In the genomic region with DNA sequence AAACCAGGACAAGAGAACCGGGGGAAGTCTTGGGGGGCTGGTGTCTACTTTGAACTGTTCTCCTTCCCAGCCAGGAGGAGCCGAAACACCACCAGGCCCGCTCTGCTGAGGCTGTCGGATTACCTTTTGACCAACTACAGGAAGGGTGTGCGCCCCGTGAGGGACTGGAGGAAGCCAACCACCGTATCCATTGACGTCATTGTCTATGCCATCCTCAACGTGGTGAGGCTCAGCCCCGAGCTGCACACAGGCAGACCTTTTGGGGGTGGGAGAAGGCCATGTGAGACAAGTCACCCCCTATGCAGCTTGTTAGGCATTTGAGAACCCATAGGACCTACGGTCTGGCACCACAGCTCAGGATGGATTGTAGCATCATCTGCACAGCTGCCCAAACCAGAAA, we compare ENCODE assay signal across 35 cellular contexts. TPM values are rescaled to one million over a fixed set of nuclear protein-coding genes. Genes with fewer than 3 reads are reported as not detected.
A peak's percentile ranks its signal among the peaks of the same experiment; 100 is the strongest.
DNase-seq lines count a peak whose midpoint lies in the region; ATAC-seq, FAIRE-seq and TF ChIP-seq lines count a peak whose summit lies in the region.
"Had no signal": no experiment of that assay in that cellular context is flagged by ENCODE, and none has a peak within 500 bp of the region (broad histone marks: within the 10 kb centered on the region; RNA-seq: fewer than 3 reads in every experiment).

No MANE protein-coding gene starts in this region.

- no peak for TF ChIP-seq RAD21 in GM12878 (IDR thresholded peaks at IDR 0.05; ENCODE audit: insufficient read depth, low read depth, low read length)

- WGBS in GM12878 (ENCODE audit: insufficient coverage, insufficient replicate concordance, low lambda C conversion rate, missing lambda C conversion rate) = 0% methylated on average over 11 of the region's 11 CpGs

- in situ Hi-C loops in GM12878 (cut with MboI) = no loop called here

- no peak for FAIRE-seq in GM12878 (lab: Jason Lieb, UNC)
- FAIRE-seq: colon, G401.6, H54, islet of Langerhans had no signal

- H3K4me1 ChIP-seq in GM12878 (ENCODE audit: control insufficient read depth, insufficient read depth, low read length) = peaks cover 8% of the 10 kb centered on the region
- H3K4me1 ChIP-seq: ascending aorta, Caco-2 had no signal

- RAD21 ChIA-PET in GM12878 (lab: Charles Lee; ENCODE audit: unreplicated experiment) = no interaction called here

- no peak overlapping the region for H3K4me3 Mint-ChIP-seq in stimulated activated effector memory CD8-positive, alpha-beta T cell treated with anti-CD3 and anti-CD28 coated beads, Interleukin-12 subunit alpha, Interleukin-12 subunit beta, amount 100 ng/mL, for 72 hours
- H3K4me3 Mint-ChIP-seq: activated naive CD8-positive, alpha-beta T cell treated with anti-CD3 and anti-CD28 coated beads, Interleukin-2, amount 10 ng/mL, durations not matched to agents 7 days and 5 days; type B pancreatic cell had no signal

- H4K20me1 ChIP-seq in GM12878 (ENCODE audit: control insufficient read depth, insufficient read depth) = no peaks in the 10 kb centered on the region; the same call in 1 of the 2 replicates

- no peaks in the 10 kb centered on the region for H3K9me3 ChIP-seq in GM12878 (replicated peaks; ENCODE audit: control insufficient read depth, insufficient read depth, low read length)
- H3K9me3 ChIP-seq: ascending aorta, Caco-2 had no signal

- no peaks in the 10 kb centered on the region for H3K36me3 ChIP-seq in GM12878 (ENCODE audit: control insufficient read depth in 2 of 2, insufficient read depth in 2 of 2, low read length in 1 of 2)
- H3K36me3 ChIP-seq: ascending aorta had no signal

- intact Hi-C loops in GM12878 (cut with micrococcal nuclease; ENCODE audit: unreplicated experiment) = no loop called here

- no peak overlapping the region for H3K9ac ChIP-seq in GM12878 (ENCODE audit: control insufficient read depth, insufficient read depth, low read length)

- peaks cover 6% of the 10 kb centered on the region for H3K4me1 Mint-ChIP-seq in stimulated activated effector memory CD8-positive, alpha-beta T cell treated with anti-CD3 and anti-CD28 coated beads, Interleukin-12 subunit alpha, Interleukin-12 subunit beta, amount 100 ng/mL, for 72 hours

- peak; percentile 54 for ATAC-seq in GM18907 (IDR thresholded peaks at IDR 0.05; ENCODE audit: unreplicated experiment)
- ATAC-seq in HG03354 (IDR thresholded peaks at IDR 0.05; ENCODE audit: poor library complexity, severe bottlenecking, unreplicated experiment) = peak; percentile 38
- peak; percentile 47 for ATAC-seq in GM12878
- ATAC-seq in stimulated activated effector memory CD8-positive, alpha-beta T cell treated with anti-CD3 and anti-CD28 coated beads, Interleukin-12 subunit alpha, Interleukin-12 subunit beta, amount 100 ng/mL, for 72 hours = peak; percentile 6
- ATAC-seq: left lobe of liver, right cardiac atrium had no signal

- no peak for TF ChIP-seq POLR2A in GM12878 (IDR thresholded peaks at IDR 0.05; ENCODE audit: low read depth, low read length)

- no TSS peak for BruUV-seq in GM12878 (replicated peaks; lab: Mats Ljungman, UMichigan)

- TF ChIP-seq CTCF in GM12878 (IDR thresholded peaks at IDR 0.05 in 2 of 3, conservative IDR thresholded peaks at IDR 0.05 in 1 of 3; ENCODE audit: control insufficient read depth in 2 of 3, extremely low read depth in 1 of 3, insufficient read depth in 1 of 3, low read depth in 3 of 3, low read length in 3 of 3) = no peak

- H3K4me3 ChIP-seq in GM12878 = no peak overlapping the region
- H3K4me3 ChIP-seq: ascending aorta had no signal

- no peaks in the 10 kb centered on the region for H3K36me3 Mint-ChIP-seq in stimulated activated effector memory CD8-positive, alpha-beta T cell treated with anti-CD3 and anti-CD28 coated beads, Interleukin-12 subunit alpha, Interleukin-12 subunit beta, amount 100 ng/mL, for 72 hours
- H3K36me3 Mint-ChIP-seq: activated naive CD8-positive, alpha-beta T cell treated with anti-CD3 and anti-CD28 coated beads, Interleukin-2, amount 10 ng/mL, durations not matched to agents 7 days and 5 days; type B pancreatic cell had no signal

- no peak overlapping the region for H3K27ac ChIP-seq in GM12878 (ENCODE audit: control insufficient read depth, insufficient read depth)
- H3K27ac ChIP-seq: ascending aorta, C4-2B, epithelial cell of prostate, VCaP had no signal

- H2AFZ ChIP-seq in GM12878 (ENCODE audit: control insufficient read depth, low read depth, low read length) = no peak overlapping the region

- H3K9me3 Mint-ChIP-seq in stimulated activated effector memory CD8-positive, alpha-beta T cell treated with anti-CD3 and anti-CD28 coated beads, Interleukin-12 subunit alpha, Interleukin-12 subunit beta, amount 100 ng/mL, for 72 hours = no peaks in the 10 kb centered on the region
- H3K9me3 Mint-ChIP-seq: activated naive CD8-positive, alpha-beta T cell treated with anti-CD3 and anti-CD28 coated beads, Interleukin-2, amount 10 ng/mL, durations not matched to agents 7 days and 5 days; type B pancreatic cell had no signal

- DNase-seq in GM12878 (ENCODE audit: low read depth, low spot score) = no peak
- DNase-seq in stimulated activated effector memory CD8-positive, alpha-beta T cell treated with anti-CD3 and anti-CD28 coated beads, Interleukin-12 subunit alpha, Interleukin-12 subunit beta, amount 100 ng/mL, for 72 hours (ENCODE audit: low spot score in 2 of 2) = no peak
- DNase-seq in OCI-M2 (lab: John Stamatoyannopoulos, UW; ENCODE audit: unreplicated experiment) = no peak
- no peak for DNase-seq in cerebellum (ENCODE audit: low spot score)
- no peak for DNase-seq in SW 1271 (lab: John Stamatoyannopoulos, UW)
- DNase-seq: activated CD4-positive, alpha-beta T cell treated with anti-CD3 and anti-CD28 coated beads for 4 hours; activated CD8-positive, alpha-beta memory T cell treated with anti-CD3 and anti-CD28 coated beads for 24 hours; activated naive CD8-positive, alpha-beta T cell treated with anti-CD3 and anti-CD28 coated beads, Interleukin-2, amount 10 ng/mL, durations not matched to agents 7 days and 5 days; Caco-2; DMS53; effector CD8-positive, alpha-beta T cell; glutamatergic neuron; Kasumi-1; mesenchymal stem cell; NCI-H1417 treated with DMSO at 0.1 percent for 48 hours; NCI-H2081; NK-92 treated with Interleukin-12 subunit alpha and Interleukin-12 subunit beta, amount 100 ng/mL, for 24 hours; right cardiac atrium; SHP77; stimulated activated CD4-positive, alpha-beta T cell treated with anti-CD3 and anti-CD28 coated beads, Interleukin-12 subunit alpha, Interleukin-12 subunit beta, amount 100 ng/mL, for 4 hours; stimulated activated CD4-positive, alpha-beta T cell treated with anti-CD3 and anti-CD28 coated beads, Interleukin-2, amount 100 ng/mL, for 48 hours; T-helper 9 cell had no signal

- CTCF ChIA-PET in GM12878 (lab: Yijun Ruan, JAX) = no interaction called here

- TF ChIP-seq EP300 in GM12878 (IDR thresholded peaks at IDR 0.05; ENCODE audit: borderline replicate concordance in 1 of 2, control insufficient read depth in 1 of 2, low read depth in 2 of 2, low read length in 2 of 2) = no peak

- H3K79me2 ChIP-seq in GM12878 (ENCODE audit: control insufficient read depth, insufficient read depth, low read length) = no peaks in the 10 kb centered on the region

- POLR2A ChIA-PET in GM12878 (lab: Charles Lee) = no interaction called here

- no peak overlapping the region for H3K27ac Mint-ChIP-seq in stimulated activated effector memory CD8-positive, alpha-beta T cell treated with anti-CD3 and anti-CD28 coated beads, Interleukin-12 subunit alpha, Interleukin-12 subunit beta, amount 100 ng/mL, for 72 hours
- H3K27ac Mint-ChIP-seq: activated naive CD8-positive, alpha-beta T cell treated with anti-CD3 and anti-CD28 coated beads, Interleukin-2, amount 10 ng/mL, durations not matched to agents 7 days and 5 days; type B pancreatic cell had no signal

- SMC1A ChIA-PET in GM12878 (lab: Charles Lee; ENCODE audit: uncharacterized antibody, unreplicated experiment) = no interaction called here

- peaks cover 4 to 9% of the 10 kb centered on the region in 2 experiments for H3K27me3 ChIP-seq in GM12878 (replicated peaks in 1 of 2; ENCODE audit: control insufficient read depth in 2 of 2, insufficient read depth in 2 of 2, low read length in 1 of 2)
- H3K27me3 ChIP-seq: ascending aorta had no signal

- no peak overlapping the region for H3K4me2 ChIP-seq in GM12878 (ENCODE audit: control insufficient read depth, insufficient read depth)

TF ChIP-seq in GM12878, 131 proteins besides CTCF, POLR2A, EP300 and RAD21 (continues in another document):
- TF ChIP-seq ETV6 (conservative IDR thresholded peaks at IDR 0.05 in 1 of 2, IDR thresholded peaks at IDR 0.05 in 1 of 2; ENCODE audit: borderline replicate concordance in 1 of 2, low read depth in 1 of 2) (no peak), MXI1 (IDR thresholded peaks at IDR 0.05; ENCODE audit: low read depth, low read length) (no peak), TCF3 (IDR thresholded peaks at IDR 0.05; ENCODE audit: borderline replicate concordance, insufficient read depth, low read depth, low read length) (no peak), MTA2 (IDR thresholded peaks at IDR 0.05; ENCODE audit: low read depth) (no peak), RAD51 (IDR thresholded peaks at IDR 0.05) (no peak)

RNA-seq across cellular contexts. Expression of gene HTR3A, which starts 2.8 kb away (rescaled TPM):
- total RNA-seq in GM12878 (2013; cell fraction: nucleolus; rRNA removed) = not detected in 2 replicates
- total RNA-seq in GM12878 (2014; rRNA removed) = not detected in 2 replicates
- not detected in 2 replicates for total RNA-seq in GM12878 (2014; rRNA removed; fragmentation: Illumina TruSeq; extraction: Trizol)
- not detected in 2 replicates for total RNA-seq in GM12878 (2021)
- polyA plus RNA-seq in GM12878 (2011; ENCODE audit: low read depth) = not detected
- not detected in 2 replicates for polyA plus RNA-seq in GM12878 (2011; rRNA removed)
- not detected in 2 replicates for polyA plus RNA-seq in GM12878 (2011; cell fraction: cytosol; rRNA removed)
- not detected in 2 replicates for polyA plus RNA-seq in GM12878 (2011; cell fraction: nucleus; rRNA removed)
- polyA plus RNA-seq in GM12878 (2012) = not detected in 2 replicates
- not detected in 2 replicates for polyA plus RNA-seq in GM12878 (2014; fragmentation: Illumina TruSeq; extraction: Trizol)
- polyA plus RNA-seq in GM12878 (2014; fragmentation: Nextera tagmentation; extraction: Ambion mirVana) = not detected
- polyA plus RNA-seq in GM12878 (2014; rRNA removed) = not detected in 2 replicates
- polyA plus RNA-seq in GM12878 (2016; fragmentation: Nextera tagmentation; extraction: Ambion mirVana) = not detected
- not detected in 2 replicates for polyA minus RNA-seq in GM12878 (2011; rRNA and poly(A)+ RNA removed)
- polyA minus RNA-seq in GM12878 (2011; cell fraction: cytosol; rRNA and poly(A)+ RNA removed) = not detected in 2 replicates
- not detected in 2 replicates for polyA minus RNA-seq in GM12878 (2011; cell fraction: nucleus; rRNA and poly(A)+ RNA removed)
- not detected for total RNA-seq in cerebellum
- total RNA-seq: activated naive CD8-positive, alpha-beta T cell treated with anti-CD3 and anti-CD28 coated beads, Interleukin-2, amount 10 ng/mL, durations not matched to agents 7 days and 5 days; ascending aorta; Caco-2; left lobe of liver; posterior vena cava; right cardiac atrium had no signal
